In the genomic region with DNA sequence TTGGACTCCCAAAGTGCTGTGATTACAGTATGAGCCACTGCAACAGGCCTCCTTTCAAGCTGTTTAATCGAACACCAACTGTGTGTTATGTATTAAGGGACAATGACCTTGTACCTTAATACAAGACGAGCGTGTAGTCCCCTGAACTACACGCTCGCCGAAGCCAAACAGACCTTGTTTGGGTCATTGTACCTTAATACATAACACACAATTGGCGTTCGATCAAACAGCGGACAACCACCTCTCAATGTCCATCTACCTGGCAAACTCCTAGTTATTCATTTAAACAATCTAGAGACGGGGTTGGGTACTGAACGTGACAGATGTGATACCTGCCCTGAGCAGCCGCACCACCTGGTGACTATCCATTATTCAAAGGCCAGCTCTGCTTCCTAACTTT, we compare ENCODE assay signal across 10 cellular contexts. TPM values are rescaled to one million over a fixed set of nuclear protein-coding genes. Genes with fewer than 3 reads are reported as not detected.
DNase-seq lines count a peak whose midpoint lies in the region; ATAC-seq and TF ChIP-seq lines count a peak whose summit lies in the region.
"Had no signal": no experiment of that assay in that cellular context is flagged by ENCODE, and none has a peak within 500 bp of the region (broad histone marks: within the 10 kb centered on the region; RNA-seq: fewer than 3 reads in every experiment).

No MANE protein-coding gene starts in this region.

- peak overlapping the region; percentile 97 for H3K9ac ChIP-seq in PC-3 (ENCODE audit: low read length)

- H3K27ac Mint-ChIP-seq in CD8-positive, alpha-beta memory T cell: peak overlapping the region; percentile 78 to 96 (median 90)

- BruUV-seq in PC-3 (replicated peaks; lab: Mats Ljungman, UMichigan): no TSS peak

- CTCF ChIA-PET in CD8-positive, alpha-beta memory T cell (lab: Charles Lee): no interaction called here
- CTCF ChIA-PET in PC-3 (lab: Charles Lee): no interaction called here

- peaks cover 0 to 51% (median 5%) of the 10 kb centered on the region in 3 donors for H3K36me3 Mint-ChIP-seq in CD8-positive, alpha-beta memory T cell

- peaks cover 36% of the 10 kb centered on the region for H3K4me1 ChIP-seq in CD8-positive, alpha-beta memory T cell (ENCODE audit: insufficient read depth, low read length)
- H3K4me1 ChIP-seq in PC-3 (ENCODE audit: insufficient read depth, low read length) (peaks cover 16% of the 10 kb centered on the region), ovary (ENCODE audit: insufficient read depth) (peaks cover 10% of the 10 kb centered on the region)

- H3F3A ChIP-seq in PC-3 (ENCODE audit: low read length, unreplicated experiment): no peaks in the 10 kb centered on the region

- no peak overlapping the region for H2AFZ ChIP-seq in PC-3 (ENCODE audit: low read length)

- peak overlapping the region; percentile 92 for H3K4me2 ChIP-seq in PC-3 (ENCODE audit: low read length)

- peaks cover 12% of the 10 kb centered on the region for H3K36me3 ChIP-seq in CD8-positive, alpha-beta memory T cell (ENCODE audit: insufficient read depth, low read length)
- peaks cover 26% of the 10 kb centered on the region for H3K36me3 ChIP-seq in PC-3 (ENCODE audit: low read depth, low read length)
- no peaks in the 10 kb centered on the region for H3K36me3 ChIP-seq in ovary

- intact Hi-C loops in PC-3 (cut with micrococcal nuclease) (no loop called here), ovary (cut with DNase I) (no loop called here)

- WGBS in ovary, 3 donors: 64 to 78% (median 70%) methylated on average over 12 of the region's 12 CpGs

- POLR2A ChIA-PET in CD8-positive, alpha-beta memory T cell (lab: Charles Lee): no interaction called here
- POLR2A ChIA-PET in PC-3 (lab: Charles Lee; ENCODE audit: unreplicated experiment): no interaction called here

- ATAC-seq in PC-3 (no peak), GM19324 (IDR thresholded peaks at IDR 0.05; ENCODE audit: low FRiP score, unreplicated experiment) (no peak)

- no peaks in the 10 kb centered on the region for H3K9me3 ChIP-seq in CD8-positive, alpha-beta memory T cell (ENCODE audit: low read length)
- H3K9me3 ChIP-seq in PC-3 (ENCODE audit: low read length) (no peaks in the 10 kb centered on the region), ovary (no peaks in the 10 kb centered on the region)
- H3K9me3 ChIP-seq: adrenal gland had no signal

- H3K79me2 ChIP-seq in PC-3 (ENCODE audit: low read length): peaks cover 88% of the 10 kb centered on the region

- H3K27ac ChIP-seq in CD8-positive, alpha-beta memory T cell (ENCODE audit: low read depth, low read length): peak overlapping the region; percentile 95
- H3K27ac ChIP-seq in PC-3 (ENCODE audit: low read length) (no peak overlapping the region), epithelial cell of prostate (peak overlapping the region; percentile 72), ovary (no peak overlapping the region)

- no peaks in the 10 kb centered on the region for H3K9me3 Mint-ChIP-seq in CD8-positive, alpha-beta memory T cell

- no peaks in the 10 kb centered on the region for H3K9me2 ChIP-seq in PC-3 (replicated peaks; ENCODE audit: low read length)

- DNase-seq in CD8-positive, alpha-beta memory T cell: no peak
- DNase-seq in PC-3: no peak
- no peak for DNase-seq in epithelial cell of prostate (ENCODE audit: low read depth, low spot score)
- no peak for DNase-seq in ovary
- DNase-seq in NCI-H774 (lab: John Stamatoyannopoulos, UW): no peak
- DNase-seq in NCI-H2107 (lab: John Stamatoyannopoulos, UW): no peak
- DNase-seq in effector CD4-positive, alpha-beta T cell: no peak
- DNase-seq: adrenal gland, NCI-H1092 had no signal

- H4K20me1 ChIP-seq in PC-3 (ENCODE audit: low read length): peaks cover 36% of the 10 kb centered on the region

- peaks cover 46 to 63% (median 55%) of the 10 kb centered on the region in 3 donors for H3K4me1 Mint-ChIP-seq in CD8-positive, alpha-beta memory T cell

- H3K4me3 Mint-ChIP-seq in CD8-positive, alpha-beta memory T cell: peak overlapping the region; percentile 85 to 98 (median 91)

- H3K4me3 ChIP-seq in CD8-positive, alpha-beta memory T cell (ENCODE audit: low read length): peak overlapping the region; percentile 99
- H3K4me3 ChIP-seq in PC-3 (ENCODE audit: low read length): peak overlapping the region; percentile 96
- peak overlapping the region; percentile 84 for H3K4me3 ChIP-seq in ovary

- TF ChIP-seq EP300 in ovary (IDR thresholded peaks at IDR 0.05): no peak

- no peaks in the 10 kb centered on the region for H3K27me3 ChIP-seq in CD8-positive, alpha-beta memory T cell (ENCODE audit: insufficient read depth, low read length, poor library complexity, severe bottlenecking)
- H3K27me3 ChIP-seq in PC-3 (ENCODE audit: low read length) (no peaks in the 10 kb centered on the region), ovary (no peaks in the 10 kb centered on the region)
- H3K27me3 ChIP-seq: adrenal gland had no signal

- no peak for TF ChIP-seq POLR2A in ovary (IDR thresholded peaks at IDR 0.05)

- H3K27me3 Mint-ChIP-seq in CD8-positive, alpha-beta memory T cell: no peaks in the 10 kb centered on the region

- TF ChIP-seq CTCF in PC-3 (conservative IDR thresholded peaks at IDR 0.05; ENCODE audit: low read depth, low read length) (no peak), ovary (IDR thresholded peaks at IDR 0.05) (no peak)

RNA-seq across cellular contexts. Expression of gene CHERP, which starts 1.3 kb away (rescaled TPM):
- 10 to 100 TPM; 73.1 to 74.2 TPM for total RNA-seq in CD8-positive, alpha-beta memory T cell
- polyA plus RNA-seq in CD8-positive, alpha-beta memory T cell: 20.3 TPM
- total RNA-seq in PC-3 (2014; rRNA removed): 13.4 and 24.2 TPM in 2 replicates
- total RNA-seq in ovary: 10 to 100 TPM in 6 of 7 donors, 1 to 10 TPM in 1; 8.9 to 52.6 (median 47.9) TPM
- 10 to 100 TPM in 1 of 2 donors, 1 to 10 TPM in 1; 5.9 to 26.3 TPM for polyA plus RNA-seq in ovary

RNA-seq across cellular contexts. Expression of gene SLC35E1, which starts 31.3 kb away (rescaled TPM):
- total RNA-seq in CD8-positive, alpha-beta memory T cell: 10 to 100 TPM; 41.9 to 43.8 TPM
- polyA plus RNA-seq in CD8-positive, alpha-beta memory T cell: 30.6 TPM
- total RNA-seq in PC-3 (2014; rRNA removed) (52.6 and 62.3 TPM in 2 replicates), ovary (10 to 100 TPM; 20.6 to 37.9 (median 30.2) TPM)
- polyA plus RNA-seq in ovary: 10 to 100 TPM; 17.6 to 39.7 TPM

RNA-seq across cellular contexts. Expression of gene C19orf44, which starts 44.8 kb away (rescaled TPM):
- total RNA-seq in CD8-positive, alpha-beta memory T cell: 1 to 10 TPM; 5.1 to 5.4 TPM
- polyA plus RNA-seq in CD8-positive, alpha-beta memory T cell: 1.3 TPM
- total RNA-seq in PC-3 (2014; rRNA removed) (2.5 and 5.2 TPM in 2 replicates), ovary (10 to 100 TPM in 4 of 7 donors, 1 to 10 TPM in 3; 7.0 to 12.2 (median 10.5) TPM)
- polyA plus RNA-seq in ovary: 1 to 10 TPM; 6.3 to 8.4 TPM

RNA-seq across cellular contexts. Expression of gene CALR3, which starts 45.0 kb away (rescaled TPM):
- not detected for total RNA-seq in CD8-positive, alpha-beta memory T cell
- polyA plus RNA-seq in CD8-positive, alpha-beta memory T cell: not detected
- total RNA-seq in PC-3 (2014; rRNA removed) (0.47 TPM in 1 of 2 replicates, not detected in the other), ovary (not detected)
- not detected for polyA plus RNA-seq in ovary

Comparison
In these comparisons a context has a peak if more than half of its experiments do, and no peak if none do; other contexts are left out.
1. H3K27ac ChIP-seq: peak in CD8-positive, alpha-beta memory T cell (single experiment) and epithelial cell of prostate (single experiment); none in PC-3 (single experiment) and ovary (0 of 2).
2. Peak in every context shown above with its lines, with median percentiles within 50 percentile points of each other: H3K4me3 ChIP-seq.